Comparison of ENCODE assay signal across 8 cellular contexts in the genomic region with DNA sequence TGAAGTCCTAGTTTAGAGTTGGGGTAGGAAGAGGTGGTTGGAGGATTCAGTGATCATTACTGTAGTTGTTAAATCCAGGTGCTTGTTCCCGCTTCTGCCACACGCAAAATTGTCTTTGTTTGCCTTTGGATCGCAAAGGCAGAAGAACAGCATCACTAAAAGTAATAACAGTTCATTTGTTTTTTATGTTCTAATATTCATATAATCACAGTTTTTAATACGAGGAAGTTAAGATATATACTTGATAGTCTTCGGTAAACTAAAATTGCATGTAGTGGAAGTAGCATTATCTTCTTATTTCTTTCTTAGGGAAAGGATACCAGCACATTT. TPM values are rescaled to one million over a fixed set of nuclear protein-coding genes. Genes with fewer than 3 reads are reported as not detected.
A peak's percentile ranks its signal among the peaks of the same experiment; 100 is the strongest.
DNase-seq lines count a peak whose midpoint lies in the region; ATAC-seq and TF ChIP-seq lines count a peak whose summit lies in the region.

No MANE protein-coding gene starts in this region.

- H3K27me3 Mint-ChIP-seq in activated T-cell treated with anti-CD3 and anti-CD28 coated beads, Interleukin-2, amount 50 U/mL, for 4 hours (ENCODE audit: low read depth) = no peaks in the 10 kb centered on the region

- no peaks in the 10 kb centered on the region for H3K27me3 ChIP-seq in Peyer's patch

- no peaks in the 10 kb centered on the region for H3K9me3 ChIP-seq in Peyer's patch

- no peaks in the 10 kb centered on the region for H3K9me3 Mint-ChIP-seq in activated T-cell treated with anti-CD3 and anti-CD28 coated beads, Interleukin-2, amount 50 U/mL, for 4 hours

- H3K27ac ChIP-seq in Peyer's patch = peak overlapping the region; percentile 83 to 91 (median 90)

- no peak for DNase-seq in activated T-cell treated with anti-CD3 and anti-CD28 coated beads, Interleukin-2, amount 50 U/mL, for 4 hours
- DNase-seq in activated T-cell treated with anti-CD3 and anti-CD28 coated beads for 4 hours = no peak
- no peak for DNase-seq in Peyer's patch
- no peak for DNase-seq in fibroblast of mammary gland (ENCODE audit: low read depth)
- no peak for DNase-seq in skeletal muscle cell (ENCODE audit: low read depth)
- no peak for DNase-seq in GM03348 (ENCODE audit: low spot score)
- DNase-seq in activated CD4-positive, alpha-beta T cell treated with anti-CD3 and anti-CD28 coated beads for 1 hour = no peak
- DNase-seq in amygdala (lab: John Stamatoyannopoulos, UW) = no peak

- TF ChIP-seq CTCF in Peyer's patch (IDR thresholded peaks at IDR 0.05) (no peak), fibroblast of mammary gland (conservative IDR thresholded peaks at IDR 0.05; ENCODE audit: control insufficient read depth, insufficient read depth, low read depth, low read length) (no peak)

- peaks cover 45% of the 10 kb centered on the region for H3K4me1 Mint-ChIP-seq in activated T-cell treated with anti-CD3 and anti-CD28 coated beads, Interleukin-2, amount 50 U/mL, for 4 hours (ENCODE audit: low read depth)

- H3K4me3 Mint-ChIP-seq in activated T-cell treated with anti-CD3 and anti-CD28 coated beads, Interleukin-2, amount 50 U/mL, for 4 hours = peak overlapping the region; percentile 93

- H3K4me1 ChIP-seq in Peyer's patch = peaks cover 0 to 30% (median 7%) of the 10 kb centered on the region in 4 donors

- peak in 1 of 2 donors; percentile 1 for ATAC-seq in activated T-cell treated with anti-CD3 and anti-CD28 coated beads, Interleukin-2, amount 50 U/mL, for 4 hours

- H3K36me3 ChIP-seq in Peyer's patch = no peaks in the 10 kb centered on the region

- peaks cover 2% of the 10 kb centered on the region for H3K36me3 Mint-ChIP-seq in activated T-cell treated with anti-CD3 and anti-CD28 coated beads, Interleukin-2, amount 50 U/mL, for 4 hours (ENCODE audit: insufficient read depth)

- H3K4me3 ChIP-seq in Peyer's patch (peak overlapping the region; percentile 66 to 90 (median 74)), fibroblast of mammary gland (ENCODE audit: control insufficient read depth, low read depth, low read length) (peak overlapping the region; percentile 88), skeletal muscle cell (ENCODE audit: low read depth, low read length) (peak overlapping the region; percentile 95)

- no peak for TF ChIP-seq POLR2A in Peyer's patch (IDR thresholded peaks at IDR 0.05)

RNA-seq across cellular contexts. Expression of a gene that starts 0.4 kb away (rescaled TPM):
- 100 to 1,000 TPM; 113 to 124 (median 121) TPM for total RNA-seq in activated T-cell treated with anti-CD3 and anti-CD28 coated beads, Interleukin-2, amount 50 U/mL, for 4 hours
- 10 to 100 TPM; 45.7 to 96.2 (median 75.1) TPM for total RNA-seq in Peyer's patch

RNA-seq across cellular contexts. Expression of a gene that starts 0.7 kb away (rescaled TPM):
- total RNA-seq in activated T-cell treated with anti-CD3 and anti-CD28 coated beads, Interleukin-2, amount 50 U/mL, for 4 hours = 10 to 100 TPM; 27.2 to 33.3 (median 27.7) TPM
- 10 to 100 TPM; 17.3 to 31.9 (median 29.0) TPM for total RNA-seq in Peyer's patch

RNA-seq across cellular contexts. Expression of a gene that starts 43.8 kb away (rescaled TPM):
- 100 to 1,000 TPM; 279 to 340 (median 291) TPM for total RNA-seq in activated T-cell treated with anti-CD3 and anti-CD28 coated beads, Interleukin-2, amount 50 U/mL, for 4 hours
- 100 to 1,000 TPM; 157 to 526 (median 297) TPM for total RNA-seq in Peyer's patch
